In the genomic region with DNA sequence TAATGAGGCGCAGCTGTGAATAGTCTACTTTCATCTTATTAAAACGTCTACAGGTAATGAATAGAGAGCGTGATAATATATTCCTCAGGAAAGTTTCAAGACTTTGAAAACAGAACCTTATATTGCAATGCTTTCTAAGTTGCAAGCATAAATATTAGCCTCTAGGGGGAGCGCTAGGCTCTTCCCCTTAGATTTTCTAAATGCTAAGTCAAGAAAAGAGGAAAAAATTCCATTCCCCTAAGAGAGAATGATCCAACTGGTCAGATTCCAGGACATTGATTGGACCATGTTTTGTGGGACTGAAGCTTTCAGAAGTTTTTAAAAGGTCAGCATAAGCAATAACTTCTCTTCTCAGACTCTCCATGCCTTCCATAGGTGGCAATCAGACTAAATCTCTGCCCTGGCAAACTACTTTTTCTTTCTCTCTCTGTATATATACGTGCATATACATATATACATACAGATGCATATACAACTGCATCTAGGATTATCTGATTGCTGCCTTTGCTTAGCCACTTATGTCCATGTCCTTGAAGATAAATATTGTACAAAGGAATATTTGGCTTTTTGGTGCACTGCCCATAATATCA, we compare ENCODE assay signal across 8 cellular contexts.
DNase-seq lines count a peak whose midpoint lies in the region; ATAC-seq and TF ChIP-seq lines count a peak whose summit lies in the region.

No MANE protein-coding gene starts in this region.

- no peaks in the 10 kb centered on the region for H3K9me3 ChIP-seq in neural cell (ENCODE audit: low read length)

- H3K4me3 ChIP-seq in GM12875 (ENCODE audit: low read depth, low read length) (no peak overlapping the region), epithelial cell of esophagus (ENCODE audit: low read length) (no peak overlapping the region), neural cell (ENCODE audit: low read length) (no peak overlapping the region)

- H4K20me1 ChIP-seq in neural cell (ENCODE audit: insufficient read depth): no peaks in the 10 kb centered on the region

- no peaks in the 10 kb centered on the region for H3K79me2 ChIP-seq in neural cell (replicated peaks; ENCODE audit: insufficient read depth, low read length)

- TF ChIP-seq EP300 in neural cell (conservative IDR thresholded peaks at IDR 0.05; ENCODE audit: poor library complexity, severe bottlenecking): no peak

- no peaks in the 10 kb centered on the region for H3F3A ChIP-seq in neural cell (ENCODE audit: insufficient read depth, low read length, poor library complexity, severe bottlenecking)

- H2AFZ ChIP-seq in neural cell (ENCODE audit: low read depth, low read length): no peak overlapping the region

- H3K9ac ChIP-seq in neural cell (ENCODE audit: low read length): no peak overlapping the region

- TF ChIP-seq CTCF in GM12875 (IDR thresholded peaks at IDR 0.05; ENCODE audit: borderline replicate concordance, insufficient read depth, low read depth, low read length): peak; percentile 60
- peak; percentile 81 for TF ChIP-seq CTCF in epithelial cell of esophagus (IDR thresholded peaks at IDR 0.05; ENCODE audit: insufficient read depth, low read depth, low read length, missing control alignments)
- TF ChIP-seq CTCF in neural cell (IDR thresholded peaks at IDR 0.05; ENCODE audit: poor library complexity, severe bottlenecking): peak; percentile 76

- peak; percentile 39 to 42 for DNase-seq in AML-193 (lab: John Stamatoyannopoulos, UW)
- peak; percentile 52 for DNase-seq in KBM-7
- DNase-seq in SKM-1 (lab: John Stamatoyannopoulos, UW; ENCODE audit: unreplicated experiment): peak; percentile 30
- DNase-seq in epithelial cell of esophagus (ENCODE audit: low read depth): peak; percentile 71

- ATAC-seq in GM21360 (IDR thresholded peaks at IDR 0.05; ENCODE audit: unreplicated experiment) (no peak), GM18519 (IDR thresholded peaks at IDR 0.05; ENCODE audit: low FRiP score, unreplicated experiment) (no peak)

- no peaks in the 10 kb centered on the region for H3K27me3 ChIP-seq in neural cell (ENCODE audit: insufficient read depth, low read depth, low read length)

- H3K9me2 ChIP-seq in neural cell (ENCODE audit: insufficient read depth, low read length): no peaks in the 10 kb centered on the region

- no peak overlapping the region for H3K4me2 ChIP-seq in neural cell (ENCODE audit: low read length)

- no peak overlapping the region for H3K27ac ChIP-seq in neural cell (ENCODE audit: low read length)

- in situ Hi-C loops in KBM-7 (cut with MboI; ENCODE audit: low pct_unique_long_range_greater_than_20kb, low sequenced_read_pairs): loop anchor here (25.0 kb wide), 1 partner anchor 359 kb away; no protein-coding TSS in a partner anchor

- peak; percentile 79 for TF ChIP-seq RAD21 in neural cell (conservative IDR thresholded peaks at IDR 0.05)

- H3K36me3 ChIP-seq in neural cell (ENCODE audit: insufficient read depth, low read length): no peaks in the 10 kb centered on the region

TF ChIP-seq in neural cell, 6 proteins besides CTCF, POLR2A, EP300 and RAD21:
- TF ChIP-seq SMC3 (conservative IDR thresholded peaks at IDR 0.05; ENCODE audit: poor library complexity) (peak; percentile 77), EZH2 (IDR thresholded peaks at IDR 0.05; ENCODE audit: borderline replicate concordance, insufficient read depth, low read length, poor library complexity, severe bottlenecking) (no peak)
